1 cellular context compared by ENCODE assay signal in the genomic region with DNA sequence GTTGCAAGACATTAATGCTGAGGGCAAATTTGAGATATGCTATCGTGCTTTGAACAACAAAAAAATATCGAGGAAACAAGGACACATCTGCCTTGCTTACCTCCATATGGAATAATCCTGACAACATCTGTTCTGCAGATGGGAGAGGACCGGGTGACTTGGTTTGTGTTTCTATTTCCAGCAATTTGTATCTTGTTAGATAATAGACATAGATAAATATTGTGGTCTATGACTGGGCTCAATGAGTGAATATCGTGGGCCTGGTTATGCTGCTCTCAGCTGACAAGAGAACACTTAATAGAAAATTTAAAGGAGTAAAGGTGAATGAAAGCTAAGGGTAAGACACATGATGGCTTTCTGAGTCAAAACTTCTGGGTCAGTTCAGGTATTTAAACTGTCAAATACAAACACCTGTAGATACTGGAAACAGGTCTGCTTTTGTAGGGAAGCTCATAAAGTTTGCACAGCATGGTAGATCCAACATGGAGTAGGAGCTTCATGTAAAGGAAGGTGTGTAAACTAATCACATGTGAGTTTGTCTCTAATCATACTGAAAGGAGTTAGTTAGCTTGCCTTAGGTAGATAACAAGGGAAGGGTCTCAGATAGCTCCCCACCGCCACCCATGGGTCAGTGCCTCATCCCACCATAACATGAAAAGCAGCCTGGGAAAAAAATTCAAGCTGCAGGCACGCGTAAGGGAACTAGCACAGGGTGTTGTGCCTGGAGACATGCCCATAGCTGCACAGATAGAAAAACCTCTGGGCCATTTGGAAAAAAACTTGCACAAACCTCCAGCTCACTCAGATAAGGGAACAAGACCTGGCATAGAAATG.
TF ChIP-seq lines count a peak whose summit lies in the region.

No MANE protein-coding gene starts in this region.

TF ChIP-seq in WTC11, 78 proteins besides CTCF, POLR2A, EP300 and RAD21 (continued from another document):
- TF ChIP-seq, protein P1, sequence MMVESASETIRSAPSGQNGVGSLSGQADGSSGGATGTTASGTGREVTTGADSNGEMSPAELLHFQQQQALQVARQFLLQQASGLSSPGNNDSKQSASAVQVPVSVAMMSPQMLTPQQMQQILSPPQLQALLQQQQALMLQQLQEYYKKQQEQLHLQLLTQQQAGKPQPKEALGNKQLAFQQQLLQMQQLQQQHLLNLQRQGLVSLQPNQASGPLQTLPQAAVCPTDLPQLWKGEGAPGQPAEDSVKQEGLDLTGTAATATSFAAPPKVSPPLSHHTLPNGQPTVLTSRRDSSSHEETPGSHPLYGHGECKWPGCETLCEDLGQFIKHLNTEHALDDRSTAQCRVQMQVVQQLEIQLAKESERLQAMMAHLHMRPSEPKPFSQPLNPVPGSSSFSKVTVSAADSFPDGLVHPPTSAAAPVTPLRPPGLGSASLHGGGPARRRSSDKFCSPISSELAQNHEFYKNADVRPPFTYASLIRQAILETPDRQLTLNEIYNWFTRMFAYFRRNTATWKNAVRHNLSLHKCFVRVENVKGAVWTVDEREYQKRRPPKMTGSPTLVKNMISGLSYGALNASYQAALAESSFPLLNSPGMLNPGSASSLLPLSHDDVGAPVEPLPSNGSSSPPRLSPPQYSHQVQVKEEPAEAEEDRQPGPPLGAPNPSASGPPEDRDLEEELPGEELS (CRISPR knock-in tag; IDR thresholded peaks at IDR 0.05), result no peak
- TF ChIP-seq MYBL2 (CRISPR knock-in tag; IDR thresholded peaks at IDR 0.05), result no peak
- TF ChIP-seq NFE2L1 (CRISPR knock-in tag; IDR thresholded peaks at IDR 0.05), result no peak
- no peak for TF ChIP-seq ESRRA (CRISPR knock-in tag; IDR thresholded peaks at IDR 0.05; ENCODE audit: borderline replicate concordance)
- TF ChIP-seq SMAD4 (CRISPR knock-in tag; IDR thresholded peaks at IDR 0.05), result no peak
- TF ChIP-seq, protein P2, sequence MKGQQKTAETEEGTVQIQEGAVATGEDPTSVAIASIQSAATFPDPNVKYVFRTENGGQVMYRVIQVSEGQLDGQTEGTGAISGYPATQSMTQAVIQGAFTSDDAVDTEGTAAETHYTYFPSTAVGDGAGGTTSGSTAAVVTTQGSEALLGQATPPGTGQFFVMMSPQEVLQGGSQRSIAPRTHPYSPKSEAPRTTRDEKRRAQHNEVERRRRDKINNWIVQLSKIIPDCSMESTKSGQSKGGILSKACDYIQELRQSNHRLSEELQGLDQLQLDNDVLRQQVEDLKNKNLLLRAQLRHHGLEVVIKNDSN (CRISPR knock-in tag; IDR thresholded peaks at IDR 0.05), result no peak
- TF ChIP-seq RELA (CRISPR knock-in tag; IDR thresholded peaks at IDR 0.05; ENCODE audit: borderline replicate concordance), result no peak
- TF ChIP-seq, protein P3, sequence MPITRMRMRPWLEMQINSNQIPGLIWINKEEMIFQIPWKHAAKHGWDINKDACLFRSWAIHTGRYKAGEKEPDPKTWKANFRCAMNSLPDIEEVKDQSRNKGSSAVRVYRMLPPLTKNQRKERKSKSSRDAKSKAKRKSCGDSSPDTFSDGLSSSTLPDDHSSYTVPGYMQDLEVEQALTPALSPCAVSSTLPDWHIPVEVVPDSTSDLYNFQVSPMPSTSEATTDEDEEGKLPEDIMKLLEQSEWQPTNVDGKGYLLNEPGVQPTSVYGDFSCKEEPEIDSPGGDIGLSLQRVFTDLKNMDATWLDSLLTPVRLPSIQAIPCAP (CRISPR knock-in tag; IDR thresholded peaks at IDR 0.05), result no peak
- TF ChIP-seq ZNF396 (CRISPR knock-in tag; IDR thresholded peaks at IDR 0.05; ENCODE audit: borderline replicate concordance), result no peak
- TF ChIP-seq, protein P4, sequence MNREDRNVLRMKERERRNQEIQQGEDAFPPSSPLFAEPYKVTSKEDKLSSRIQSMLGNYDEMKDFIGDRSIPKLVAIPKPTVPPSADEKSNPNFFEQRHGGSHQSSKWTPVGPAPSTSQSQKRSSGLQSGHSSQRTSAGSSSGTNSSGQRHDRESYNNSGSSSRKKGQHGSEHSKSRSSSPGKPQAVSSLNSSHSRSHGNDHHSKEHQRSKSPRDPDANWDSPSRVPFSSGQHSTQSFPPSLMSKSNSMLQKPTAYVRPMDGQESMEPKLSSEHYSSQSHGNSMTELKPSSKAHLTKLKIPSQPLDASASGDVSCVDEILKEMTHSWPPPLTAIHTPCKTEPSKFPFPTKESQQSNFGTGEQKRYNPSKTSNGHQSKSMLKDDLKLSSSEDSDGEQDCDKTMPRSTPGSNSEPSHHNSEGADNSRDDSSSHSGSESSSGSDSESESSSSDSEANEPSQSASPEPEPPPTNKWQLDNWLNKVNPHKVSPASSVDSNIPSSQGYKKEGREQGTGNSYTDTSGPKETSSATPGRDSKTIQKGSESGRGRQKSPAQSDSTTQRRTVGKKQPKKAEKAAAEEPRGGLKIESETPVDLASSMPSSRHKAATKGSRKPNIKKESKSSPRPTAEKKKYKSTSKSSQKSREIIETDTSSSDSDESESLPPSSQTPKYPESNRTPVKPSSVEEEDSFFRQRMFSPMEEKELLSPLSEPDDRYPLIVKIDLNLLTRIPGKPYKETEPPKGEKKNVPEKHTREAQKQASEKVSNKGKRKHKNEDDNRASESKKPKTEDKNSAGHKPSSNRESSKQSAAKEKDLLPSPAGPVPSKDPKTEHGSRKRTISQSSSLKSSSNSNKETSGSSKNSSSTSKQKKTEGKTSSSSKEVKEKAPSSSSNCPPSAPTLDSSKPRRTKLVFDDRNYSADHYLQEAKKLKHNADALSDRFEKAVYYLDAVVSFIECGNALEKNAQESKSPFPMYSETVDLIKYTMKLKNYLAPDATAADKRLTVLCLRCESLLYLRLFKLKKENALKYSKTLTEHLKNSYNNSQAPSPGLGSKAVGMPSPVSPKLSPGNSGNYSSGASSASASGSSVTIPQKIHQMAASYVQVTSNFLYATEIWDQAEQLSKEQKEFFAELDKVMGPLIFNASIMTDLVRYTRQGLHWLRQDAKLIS (CRISPR knock-in tag; IDR thresholded peaks at IDR 0.05; ENCODE audit: borderline replicate concordance), result no peak
